8 cellular contexts compared by ENCODE assay signal in the genomic region with DNA sequence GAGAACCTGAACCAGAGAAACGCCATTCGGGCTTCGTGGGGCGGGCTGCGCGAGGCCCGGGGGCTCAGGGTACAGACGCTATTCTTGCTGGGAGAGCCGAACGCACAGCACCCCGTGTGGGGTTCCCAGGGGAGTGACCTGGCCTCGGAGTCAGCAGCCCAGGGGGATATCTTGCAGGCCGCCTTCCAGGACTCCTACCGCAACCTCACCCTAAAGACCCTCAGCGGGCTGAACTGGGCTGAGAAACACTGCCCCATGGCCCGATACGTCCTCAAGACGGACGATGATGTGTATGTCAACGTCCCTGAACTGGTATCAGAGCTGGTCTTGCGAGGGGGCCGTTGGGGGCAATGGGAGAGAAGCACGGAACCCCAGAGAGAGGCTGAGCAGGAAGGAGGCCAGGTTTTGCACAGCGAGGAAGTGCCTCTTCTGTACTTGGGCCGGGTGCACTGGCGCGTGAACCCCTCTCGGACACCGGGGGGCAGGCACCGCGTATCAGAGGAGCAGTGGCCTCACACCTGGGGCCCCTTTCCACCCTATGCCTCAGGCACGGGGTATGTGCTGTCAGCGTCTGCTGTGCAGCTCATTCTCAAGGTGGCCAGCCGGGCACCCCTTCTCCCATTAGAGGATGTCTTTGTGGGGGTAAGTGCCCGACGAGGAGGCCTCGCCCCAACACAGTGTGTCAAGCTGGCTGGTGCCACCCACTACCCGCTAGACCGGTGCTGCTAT. TPM values are rescaled to one million over a fixed set of nuclear protein-coding genes. Genes with fewer than 3 reads are reported as not detected.
DNase-seq lines count a peak whose midpoint lies in the region; ATAC-seq and TF ChIP-seq lines count a peak whose summit lies in the region.

No MANE protein-coding gene starts in this region.

- peak overlapping the region; percentile 89 to 93 (median 91) for H3K4me3 Mint-ChIP-seq in CD4-positive, alpha-beta memory T cell
- peak overlapping the region; percentile 95 for H3K4me3 Mint-ChIP-seq in activated CD4-positive, alpha-beta T cell treated with anti-CD3 and anti-CD28 coated beads, Interleukin-2, amount 10 ng/mL, durations not matched to agents 7 days and 5 days
- peak overlapping the region; percentile 84 for H3K4me3 Mint-ChIP-seq in osteocyte (ENCODE audit: unreplicated experiment)

- TF ChIP-seq CTCF in HEK293 (tag by site-specific recombination; IDR thresholded peaks at IDR 0.05) (peak; percentile 49; the same call in 1 of the 2 replicates), esophagus muscularis mucosa (IDR thresholded peaks at IDR 0.05) (no peak), osteocyte (IDR thresholded peaks at IDR 0.05) (no peak)

- TF ChIP-seq POLR2A in esophagus muscularis mucosa (IDR thresholded peaks at IDR 0.05; ENCODE audit: low read depth) = no peak

- peak in 4 of 5 donors; percentile 24 to 46 (median 32) for DNase-seq in CD4-positive, alpha-beta memory T cell
- peak; percentile 46 for DNase-seq in activated CD4-positive, alpha-beta T cell treated with anti-CD3 and anti-CD28 coated beads, Interleukin-2, amount 10 ng/mL, durations not matched to agents 7 days and 5 days
- DNase-seq in esophagus muscularis mucosa (ENCODE audit: extremely low spot score) = no peak
- no peak for DNase-seq in osteocyte (ENCODE audit: extremely low spot score, unreplicated experiment)
- DNase-seq in NCI-H774 (lab: John Stamatoyannopoulos, UW) = no peak

- peaks cover 30 to 80% (median 53%) of the 10 kb centered on the region in 4 donors for H3K4me1 Mint-ChIP-seq in CD4-positive, alpha-beta memory T cell
- peaks cover 64% of the 10 kb centered on the region for H3K4me1 Mint-ChIP-seq in activated CD4-positive, alpha-beta T cell treated with anti-CD3 and anti-CD28 coated beads, Interleukin-2, amount 10 ng/mL, durations not matched to agents 7 days and 5 days
- H3K4me1 Mint-ChIP-seq in osteocyte (ENCODE audit: unreplicated experiment) = peaks cover 48% of the 10 kb centered on the region

- no peak for TF ChIP-seq EP300 in esophagus muscularis mucosa (IDR thresholded peaks at IDR 0.05)

- H3K27ac ChIP-seq in CD4-positive, alpha-beta memory T cell (ENCODE audit: low read depth, low read length) = peak overlapping the region; percentile 82
- H3K27ac ChIP-seq in HEK293 (ENCODE audit: extremely low read depth, low read depth, low read length) (peak overlapping the region; percentile 79), esophagus muscularis mucosa (replicated peaks in 1 of 4) (peak overlapping the region; percentile 83 to 93 (median 90))

- H3K27me3 Mint-ChIP-seq in CD4-positive, alpha-beta memory T cell = no peaks in the 10 kb centered on the region
- no peaks in the 10 kb centered on the region for H3K27me3 Mint-ChIP-seq in activated CD4-positive, alpha-beta T cell treated with anti-CD3 and anti-CD28 coated beads, Interleukin-2, amount 10 ng/mL, durations not matched to agents 7 days and 5 days
- H3K27me3 Mint-ChIP-seq in osteocyte (ENCODE audit: unreplicated experiment) = no peaks in the 10 kb centered on the region

- peaks cover 49% of the 10 kb centered on the region for H3K36me3 ChIP-seq in CD4-positive, alpha-beta memory T cell (ENCODE audit: insufficient read depth, low read length)
- H3K36me3 ChIP-seq in HEK293 (ENCODE audit: control insufficient read depth in 2 of 2, insufficient read depth in 1 of 2, low read length in 2 of 2) (peaks cover 23 to 88% of the 10 kb centered on the region in 2 experiments), esophagus muscularis mucosa (peaks cover 19 to 80% (median 72%) of the 10 kb centered on the region in 4 donors)

- peak overlapping the region; percentile 90 to 97 (median 94) for H3K27ac Mint-ChIP-seq in CD4-positive, alpha-beta memory T cell
- H3K27ac Mint-ChIP-seq in activated CD4-positive, alpha-beta T cell treated with anti-CD3 and anti-CD28 coated beads, Interleukin-2, amount 10 ng/mL, durations not matched to agents 7 days and 5 days = peak overlapping the region; percentile 97
- peak overlapping the region; percentile 94 for H3K27ac Mint-ChIP-seq in osteocyte (ENCODE audit: unreplicated experiment)

- POLR2A ChIA-PET in CD4-positive, alpha-beta memory T cell (lab: Charles Lee; ENCODE audit: partially characterized antibody) = interaction anchor here (0.9 to 8.8 kb wide), 36 partner anchors 8 to 1087 kb away, joined by 3 to 220 read pairs (median 6); a partner anchor contains a TSS
- POLR2A ChIA-PET in HEK293 (lab: Yijun Ruan, JAX) = interaction anchor here (0.7 to 6.5 kb wide), 28 partner anchors 12 to 306 kb away, joined by 3 to 92 read pairs (median 6); a partner anchor contains a TSS
- POLR2A ChIA-PET in activated CD4-positive, alpha-beta T cell treated with anti-CD3 and anti-CD28 coated beads, Interleukin-2, amount 10 ng/mL, durations not matched to agents 7 days and 5 days (lab: Charles Lee) = interaction anchor here (1.0 to 1.5 kb wide), 4 partner anchors 11 to 29 kb away, joined by 3 to 11 read pairs (median 6); a partner anchor contains a TSS

- WGBS in esophagus muscularis mucosa = 60% methylated on average over 3 of the region's 39 CpGs

- ATAC-seq in GM21529 (IDR thresholded peaks at IDR 0.05; ENCODE audit: unreplicated experiment) = no peak
- ATAC-seq in HG03469 (IDR thresholded peaks at IDR 0.05; ENCODE audit: unreplicated experiment) = no peak

- no peaks in the 10 kb centered on the region for H3K9me3 ChIP-seq in CD4-positive, alpha-beta memory T cell (ENCODE audit: control insufficient read depth in 1 of 2, low read length in 2 of 2)
- no peaks in the 10 kb centered on the region for H3K9me3 ChIP-seq in HEK293 (ENCODE audit: control insufficient read depth, insufficient read depth, low read depth, low read length)
- no peaks in the 10 kb centered on the region for H3K9me3 ChIP-seq in esophagus muscularis mucosa

- H3K36me3 Mint-ChIP-seq in CD4-positive, alpha-beta memory T cell = peaks cover 21 to 71% of the 10 kb centered on the region in 2 donors
- H3K36me3 Mint-ChIP-seq in activated CD4-positive, alpha-beta T cell treated with anti-CD3 and anti-CD28 coated beads, Interleukin-2, amount 10 ng/mL, durations not matched to agents 7 days and 5 days (ENCODE audit: low read depth) = peaks cover 61% of the 10 kb centered on the region
- H3K36me3 Mint-ChIP-seq in osteocyte (ENCODE audit: unreplicated experiment) = peaks cover 24% of the 10 kb centered on the region

- H3K4me3 ChIP-seq in CD4-positive, alpha-beta memory T cell (ENCODE audit: low read length in 2 of 2) = peak overlapping the region; percentile 72 to 79
- H3K4me3 ChIP-seq in HEK293 (ENCODE audit: low read depth, low read length) (peak overlapping the region; percentile 56), esophagus muscularis mucosa (peak overlapping the region; percentile 73 to 79 (median 78))

- H3K4me1 ChIP-seq in CD4-positive, alpha-beta memory T cell (ENCODE audit: insufficient read depth, low read length) = peaks cover 64% of the 10 kb centered on the region
- H3K4me1 ChIP-seq in HEK293 (ENCODE audit: control insufficient read depth, insufficient read depth, low read length) = peaks cover 31% of the 10 kb centered on the region
- H3K4me1 ChIP-seq in esophagus muscularis mucosa = peaks cover 48 to 66% (median 61%) of the 10 kb centered on the region in 4 donors

- CTCF ChIA-PET in CD4-positive, alpha-beta memory T cell (lab: Charles Lee; ENCODE audit: partially characterized antibody) = interaction anchor here (0.6 to 4.2 kb wide), 15 partner anchors 9 to 152 kb away, joined by 3 to 32 read pairs (median 5); a partner anchor contains a TSS
- CTCF ChIA-PET in HEK293 (lab: Yijun Ruan, JAX) = interaction anchor here (0.6 to 2.5 kb wide), 27 partner anchors 9 to 354 kb away, joined by 3 to 22 read pairs (median 5); a partner anchor contains a TSS
- CTCF ChIA-PET in activated CD4-positive, alpha-beta T cell treated with anti-CD3 and anti-CD28 coated beads, Interleukin-2, amount 10 ng/mL, durations not matched to agents 7 days and 5 days (lab: Charles Lee) = interaction anchor here (0.6 to 2.6 kb wide), 16 partner anchors 10 to 439 kb away, joined by 3 to 19 read pairs (median 5); a partner anchor contains a TSS

- peaks cover 0 to 3% (median 0%) of the 10 kb centered on the region in 8 donors for H3K9me3 Mint-ChIP-seq in CD4-positive, alpha-beta memory T cell
- H3K9me3 Mint-ChIP-seq in activated CD4-positive, alpha-beta T cell treated with anti-CD3 and anti-CD28 coated beads, Interleukin-2, amount 10 ng/mL, durations not matched to agents 7 days and 5 days = no peaks in the 10 kb centered on the region
- H3K9me3 Mint-ChIP-seq in osteocyte (ENCODE audit: unreplicated experiment) = no peaks in the 10 kb centered on the region

- H3K27me3 ChIP-seq in CD4-positive, alpha-beta memory T cell (ENCODE audit: insufficient read depth, low read length) = no peaks in the 10 kb centered on the region
- no peaks in the 10 kb centered on the region for H3K27me3 ChIP-seq in esophagus muscularis mucosa

- intact Hi-C loops in CD4-positive, alpha-beta memory T cell (cut with micrococcal nuclease) = loop anchor here (1.0 to 10.0 kb wide), 7 partner anchors 11 to 1303 kb away; a partner anchor contains a TSS
- intact Hi-C loops in esophagus muscularis mucosa (cut with DNase I) = no loop called here

RNA-seq across cellular contexts. Expression of a gene that starts 0.9 kb away (rescaled TPM):
- total RNA-seq in CD4-positive, alpha-beta memory T cell = 10 to 100 TPM; 43.3 to 46.7 TPM
- 10 to 100 TPM; 22.2 to 30.5 TPM for polyA plus RNA-seq in CD4-positive, alpha-beta memory T cell
- 10 to 100 TPM; 18.3 to 21.5 TPM for total RNA-seq in activated CD4-positive, alpha-beta T cell treated with anti-CD3 and anti-CD28 coated beads, Interleukin-2, amount 10 ng/mL, durations not matched to agents 7 days and 5 days
- total RNA-seq in esophagus muscularis mucosa (10 to 100 TPM; 13.1 to 26.8 (median 24.2) TPM), osteocyte (6.3 and 6.5 TPM in 2 replicates)

RNA-seq across cellular contexts. Expression of a gene that starts 6.0 kb away (rescaled TPM):
- total RNA-seq in CD4-positive, alpha-beta memory T cell = 1,000 to 10,000 TPM; 3,264 to 3,439 TPM
- 1,000 to 10,000 TPM; 8,832 to 8,968 TPM for polyA plus RNA-seq in CD4-positive, alpha-beta memory T cell
- total RNA-seq in activated CD4-positive, alpha-beta T cell treated with anti-CD3 and anti-CD28 coated beads, Interleukin-2, amount 10 ng/mL, durations not matched to agents 7 days and 5 days = 1,000 to 10,000 TPM; 2,438 to 3,135 TPM
- 1,000 to 10,000 TPM; 1,642 to 3,082 (median 2,562) TPM for total RNA-seq in esophagus muscularis mucosa
- 2,180 and 2,216 TPM in 2 replicates for total RNA-seq in osteocyte

RNA-seq across cellular contexts. Expression of a gene that starts 6.2 kb away (rescaled TPM):
- total RNA-seq in CD4-positive, alpha-beta memory T cell = 10 to 100 TPM; 89.4 to 95.7 TPM
- 10 to 100 TPM; 13.4 to 18.6 TPM for polyA plus RNA-seq in CD4-positive, alpha-beta memory T cell
- 10 to 100 TPM; 79.1 to 84.0 TPM for total RNA-seq in activated CD4-positive, alpha-beta T cell treated with anti-CD3 and anti-CD28 coated beads, Interleukin-2, amount 10 ng/mL, durations not matched to agents 7 days and 5 days
- total RNA-seq in esophagus muscularis mucosa (10 to 100 TPM; 22.5 to 34.9 (median 31.8) TPM), osteocyte (60.3 and 67.4 TPM in 2 replicates)

RNA-seq across cellular contexts. Expression of a gene that starts 11.2 kb away (rescaled TPM):
- 10 to 100 TPM; 60.8 to 66.1 TPM for total RNA-seq in CD4-positive, alpha-beta memory T cell
- polyA plus RNA-seq in CD4-positive, alpha-beta memory T cell = 10 to 100 TPM; 65.8 to 88.9 TPM
- 10 to 100 TPM; 53.4 to 54.8 TPM for total RNA-seq in activated CD4-positive, alpha-beta T cell treated with anti-CD3 and anti-CD28 coated beads, Interleukin-2, amount 10 ng/mL, durations not matched to agents 7 days and 5 days
- total RNA-seq in esophagus muscularis mucosa (10 to 100 TPM; 30.5 to 42.6 (median 35.7) TPM), osteocyte (59.1 and 63.4 TPM in 2 replicates)

RNA-seq across cellular contexts. Expression of a gene that starts 11.6 kb away (rescaled TPM):
- 10 to 100 TPM; 43.6 to 45.5 TPM for total RNA-seq in CD4-positive, alpha-beta memory T cell
- polyA plus RNA-seq in CD4-positive, alpha-beta memory T cell = 10 to 100 TPM; 33.1 to 36.7 TPM
- total RNA-seq in activated CD4-positive, alpha-beta T cell treated with anti-CD3 and anti-CD28 coated beads, Interleukin-2, amount 10 ng/mL, durations not matched to agents 7 days and 5 days = 10 to 100 TPM; 57.0 to 67.2 TPM
- total RNA-seq in esophagus muscularis mucosa (10 to 100 TPM; 29.1 to 54.2 (median 43.7) TPM), osteocyte (29.7 and 30.3 TPM in 2 replicates)

Comparison
In these comparisons a context has a peak if more than half of its experiments do, and no peak if none do; other contexts are left out.
1. DNase-seq: peak in CD4-positive, alpha-beta memory T cell (4 of 5) and activated CD4-positive, alpha-beta T cell treated with anti-CD3 and anti-CD28 coated beads, Interleukin-2, amount 10 ng/mL, durations not matched to agents 7 days and 5 days (single experiment); none in esophagus muscularis mucosa (single experiment), osteocyte (single experiment) and NCI-H774 (single experiment).
2. Peak in every context shown above with its lines, with median percentiles within 50 percentile points of each other: H3K27ac ChIP-seq, H3K4me3 ChIP-seq, H3K27ac Mint-ChIP-seq and H3K4me3 Mint-ChIP-seq.